ENCODE assay signal across 8 cellular contexts in the genomic region with DNA sequence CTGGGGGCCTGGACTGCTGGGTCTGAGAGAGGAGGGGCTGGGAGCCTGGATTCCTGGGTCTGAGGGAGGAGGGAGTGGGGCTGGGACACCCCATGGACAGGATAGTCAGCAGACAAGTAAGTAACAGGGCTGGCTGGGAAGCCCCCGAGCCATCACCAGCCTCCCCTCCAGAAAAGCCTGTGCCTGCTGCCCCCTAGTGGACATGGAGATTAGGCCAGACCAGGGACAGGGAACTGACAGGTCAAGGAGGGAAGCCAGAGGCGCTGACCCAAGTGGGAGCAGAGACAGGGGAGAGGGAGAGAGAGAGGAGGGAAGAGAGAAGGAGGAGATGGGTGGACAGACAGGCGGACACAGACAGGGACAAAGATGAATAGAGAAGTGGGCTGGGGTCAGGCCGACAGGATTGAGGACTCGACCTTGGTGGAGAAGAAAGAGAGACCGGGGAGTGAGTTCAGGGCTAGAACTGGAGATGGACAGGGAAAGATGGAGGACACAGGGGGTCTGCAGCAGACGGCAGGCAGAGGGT. TPM values are rescaled to one million over a fixed set of nuclear protein-coding genes. Genes with fewer than 3 reads are reported as not detected.
DNase-seq lines count a peak whose midpoint lies in the region; ATAC-seq and TF ChIP-seq lines count a peak whose summit lies in the region.

No MANE protein-coding gene starts in this region.

- no peaks in the 10 kb centered on the region for H3K79me2 ChIP-seq in Karpas-422 (ENCODE audit: low read length)
- H3K79me2 ChIP-seq in SU-DHL-6 (ENCODE audit: insufficient read depth, low read length): peaks cover 4% of the 10 kb centered on the region; the same call in 1 of the 2 replicates

- H4K20me1 ChIP-seq in Karpas-422 (ENCODE audit: insufficient read depth, low read depth, low read length) (no peaks in the 10 kb centered on the region), SU-DHL-6 (ENCODE audit: low read depth, low read length) (no peaks in the 10 kb centered on the region)

- DNase-seq in ELR (ENCODE audit: low read depth): peak; percentile 72
- DNase-seq in Karpas-422: peak; percentile 90
- peak; percentile 87 for DNase-seq in cardiac septum (ENCODE audit: low spot score)
- DNase-seq in retinal pigment epithelial cell (ENCODE audit: low read depth): no peak
- DNase-seq in putamen (ENCODE audit: low spot score): no peak

- H3K9me3 Mint-ChIP-seq in activated naive CD4-positive, alpha-beta T cell treated with anti-CD3 and anti-CD28 coated beads, Interleukin-2, amount 50 U/mL, for 24 hours: no peaks in the 10 kb centered on the region

- H3K9me2 ChIP-seq in Karpas-422 (replicated peaks; ENCODE audit: insufficient read depth, low read length) (no peaks in the 10 kb centered on the region), SU-DHL-6 (replicated peaks; ENCODE audit: insufficient read depth, low read length) (no peaks in the 10 kb centered on the region)

- intact Hi-C loops in cardiac septum (cut with DNase I): loop anchor here (2.0 kb wide), 1 partner anchor 62 kb away; no protein-coding TSS in a partner anchor

- H3K4me2 ChIP-seq in Karpas-422 (ENCODE audit: low read depth, low read length, poor library complexity, severe bottlenecking) (no peak overlapping the region), SU-DHL-6 (ENCODE audit: low read depth, low read length, poor library complexity, severe bottlenecking) (peak overlapping the region; percentile 84)

- peak overlapping the region; percentile 53 for H3K4me3 Mint-ChIP-seq in activated naive CD4-positive, alpha-beta T cell treated with anti-CD3 and anti-CD28 coated beads, Interleukin-2, amount 50 U/mL, for 24 hours

- no peaks in the 10 kb centered on the region for H3K9me3 ChIP-seq in Karpas-422 (ENCODE audit: low read length)
- H3K9me3 ChIP-seq in SU-DHL-6 (ENCODE audit: insufficient read depth, low read length): no peaks in the 10 kb centered on the region

- TF ChIP-seq CTCF in SU-DHL-6 (IDR thresholded peaks at IDR 0.05; ENCODE audit: insufficient read depth, low read length, poor library complexity, severe bottlenecking) (peak; percentile 97), retinal pigment epithelial cell (conservative IDR thresholded peaks at IDR 0.05; ENCODE audit: low read depth, low read length) (peak; percentile 98)

- no peak for ATAC-seq in GM19463 (IDR thresholded peaks at IDR 0.05; ENCODE audit: unreplicated experiment)

- H3K27me3 ChIP-seq in Karpas-422 (ENCODE audit: low read length): no peaks in the 10 kb centered on the region
- H3K27me3 ChIP-seq in SU-DHL-6 (ENCODE audit: low read length): no peaks in the 10 kb centered on the region

- no peak overlapping the region for H2AFZ ChIP-seq in Karpas-422 (ENCODE audit: low read length)
- no peak overlapping the region for H2AFZ ChIP-seq in SU-DHL-6 (ENCODE audit: low read depth, low read length, severe bottlenecking)

- H3K36me3 ChIP-seq in Karpas-422 (ENCODE audit: insufficient read depth, low read length) (no peaks in the 10 kb centered on the region), SU-DHL-6 (ENCODE audit: low read length) (no peaks in the 10 kb centered on the region)

- no peaks in the 10 kb centered on the region for H3K36me3 Mint-ChIP-seq in activated naive CD4-positive, alpha-beta T cell treated with anti-CD3 and anti-CD28 coated beads, Interleukin-2, amount 50 U/mL, for 24 hours

- H3K27me3 Mint-ChIP-seq in activated naive CD4-positive, alpha-beta T cell treated with anti-CD3 and anti-CD28 coated beads, Interleukin-2, amount 50 U/mL, for 24 hours: no peaks in the 10 kb centered on the region

- H3K27ac ChIP-seq in Karpas-422 (ENCODE audit: low read length): no peak overlapping the region
- peak overlapping the region; percentile 99 for H3K27ac ChIP-seq in SU-DHL-6 (ENCODE audit: low read depth, low read length)

- H3K4me3 ChIP-seq in Karpas-422 (ENCODE audit: low read length): no peak overlapping the region
- peak overlapping the region; percentile 50 for H3K4me3 ChIP-seq in SU-DHL-6 (ENCODE audit: insufficient read depth, low read length, poor library complexity, severe bottlenecking)
- no peak overlapping the region for H3K4me3 ChIP-seq in retinal pigment epithelial cell (ENCODE audit: low read length)

- peak overlapping the region; percentile 80 for H3K27ac Mint-ChIP-seq in activated naive CD4-positive, alpha-beta T cell treated with anti-CD3 and anti-CD28 coated beads, Interleukin-2, amount 50 U/mL, for 24 hours

- H3K9ac ChIP-seq in Karpas-422 (ENCODE audit: low read length) (no peak overlapping the region), SU-DHL-6 (ENCODE audit: low read length) (peak overlapping the region; percentile 81)

- peaks cover 79% of the 10 kb centered on the region for H3K4me1 ChIP-seq in Karpas-422 (ENCODE audit: low read length)

- peaks cover 59% of the 10 kb centered on the region for H3K4me1 Mint-ChIP-seq in activated naive CD4-positive, alpha-beta T cell treated with anti-CD3 and anti-CD28 coated beads, Interleukin-2, amount 50 U/mL, for 24 hours

- H3F3A ChIP-seq in SU-DHL-6 (ENCODE audit: insufficient read depth): peaks cover 52% of the 10 kb centered on the region

RNA-seq across cellular contexts. Expression of gene ERFL, which starts 6.7 kb away (rescaled TPM):
- total RNA-seq in Karpas-422 (2014; rRNA removed; shearing (Covaris generic); ENCODE audit: low replicate concordance): 3.8 and 5.5 TPM in 2 replicates
- total RNA-seq in cardiac septum: not detected

RNA-seq across cellular contexts. Expression of gene RABAC1, which starts 24.2 kb away (rescaled TPM):
- total RNA-seq in Karpas-422 (2014; rRNA removed; shearing (Covaris generic); ENCODE audit: low replicate concordance): 270 and 367 TPM in 2 replicates
- 92.0 TPM for total RNA-seq in cardiac septum

RNA-seq across cellular contexts. Expression of gene ARHGEF1, which starts 51.9 kb away (rescaled TPM):
- 136 and 137 TPM in 2 replicates for total RNA-seq in Karpas-422 (2014; rRNA removed; shearing (Covaris generic); ENCODE audit: low replicate concordance)
- total RNA-seq in cardiac septum: 37.9 TPM

RNA-seq across cellular contexts. Expression of gene CD79A, which starts 57.8 kb away (rescaled TPM):
- total RNA-seq in Karpas-422 (2014; rRNA removed; shearing (Covaris generic); ENCODE audit: low replicate concordance): 970 and 1,036 TPM in 2 replicates
- total RNA-seq in cardiac septum: not detected

RNA-seq across cellular contexts. Expression of gene ATP1A3, which starts 59.1 kb away (rescaled TPM):
- 22.4 and 26.6 TPM in 2 replicates for total RNA-seq in Karpas-422 (2014; rRNA removed; shearing (Covaris generic); ENCODE audit: low replicate concordance)
- total RNA-seq in cardiac septum: 242 TPM

Comparison
In these comparisons a context has a peak if more than half of its experiments do, and no peak if none do; other contexts are left out.
1. DNase-seq: peak in ELR (single experiment), Karpas-422 (single experiment) and cardiac septum (single experiment); none in retinal pigment epithelial cell (single experiment) and putamen (single experiment).